Comparison of ENCODE assay signal across 1 cellular context in the genomic region with DNA sequence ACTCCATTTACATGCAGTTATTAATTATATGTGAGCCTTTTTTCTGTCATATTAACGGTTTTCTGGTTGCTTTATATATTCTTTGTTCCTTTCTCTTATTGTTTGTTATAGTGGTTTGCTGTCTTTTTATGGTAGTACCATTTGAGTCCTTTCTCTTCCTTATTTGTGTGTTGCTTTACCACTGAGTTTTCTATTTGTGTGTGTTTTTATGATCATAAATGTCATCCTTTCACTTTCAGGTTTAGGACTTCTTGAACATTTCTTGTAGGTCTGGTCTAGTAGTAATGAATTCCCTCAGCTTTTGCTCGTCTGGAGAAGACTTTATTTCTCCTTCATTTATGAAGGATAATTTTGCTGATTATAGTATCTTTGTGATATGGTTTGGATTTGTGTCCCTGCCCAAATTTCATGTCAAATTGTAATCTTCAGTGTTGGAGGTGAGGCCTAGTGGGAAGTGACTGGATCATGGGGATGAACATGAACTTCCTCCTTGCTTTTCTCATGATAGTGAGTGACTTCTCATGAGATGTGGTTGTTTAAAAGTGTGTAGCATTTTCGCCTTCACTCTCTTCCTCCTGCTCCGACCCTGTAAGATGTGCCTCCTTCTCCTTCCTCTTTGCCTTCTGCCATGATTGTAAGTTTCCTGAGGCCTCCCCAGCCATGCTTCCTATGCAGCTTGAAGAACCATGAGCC.
TF ChIP-seq lines count a peak whose summit lies in the region.

No MANE protein-coding gene starts in this region.

TF ChIP-seq in GM12878, 131 proteins besides CTCF, POLR2A, EP300 and RAD21 (continued from another document):
- TF ChIP-seq, protein P1, sequence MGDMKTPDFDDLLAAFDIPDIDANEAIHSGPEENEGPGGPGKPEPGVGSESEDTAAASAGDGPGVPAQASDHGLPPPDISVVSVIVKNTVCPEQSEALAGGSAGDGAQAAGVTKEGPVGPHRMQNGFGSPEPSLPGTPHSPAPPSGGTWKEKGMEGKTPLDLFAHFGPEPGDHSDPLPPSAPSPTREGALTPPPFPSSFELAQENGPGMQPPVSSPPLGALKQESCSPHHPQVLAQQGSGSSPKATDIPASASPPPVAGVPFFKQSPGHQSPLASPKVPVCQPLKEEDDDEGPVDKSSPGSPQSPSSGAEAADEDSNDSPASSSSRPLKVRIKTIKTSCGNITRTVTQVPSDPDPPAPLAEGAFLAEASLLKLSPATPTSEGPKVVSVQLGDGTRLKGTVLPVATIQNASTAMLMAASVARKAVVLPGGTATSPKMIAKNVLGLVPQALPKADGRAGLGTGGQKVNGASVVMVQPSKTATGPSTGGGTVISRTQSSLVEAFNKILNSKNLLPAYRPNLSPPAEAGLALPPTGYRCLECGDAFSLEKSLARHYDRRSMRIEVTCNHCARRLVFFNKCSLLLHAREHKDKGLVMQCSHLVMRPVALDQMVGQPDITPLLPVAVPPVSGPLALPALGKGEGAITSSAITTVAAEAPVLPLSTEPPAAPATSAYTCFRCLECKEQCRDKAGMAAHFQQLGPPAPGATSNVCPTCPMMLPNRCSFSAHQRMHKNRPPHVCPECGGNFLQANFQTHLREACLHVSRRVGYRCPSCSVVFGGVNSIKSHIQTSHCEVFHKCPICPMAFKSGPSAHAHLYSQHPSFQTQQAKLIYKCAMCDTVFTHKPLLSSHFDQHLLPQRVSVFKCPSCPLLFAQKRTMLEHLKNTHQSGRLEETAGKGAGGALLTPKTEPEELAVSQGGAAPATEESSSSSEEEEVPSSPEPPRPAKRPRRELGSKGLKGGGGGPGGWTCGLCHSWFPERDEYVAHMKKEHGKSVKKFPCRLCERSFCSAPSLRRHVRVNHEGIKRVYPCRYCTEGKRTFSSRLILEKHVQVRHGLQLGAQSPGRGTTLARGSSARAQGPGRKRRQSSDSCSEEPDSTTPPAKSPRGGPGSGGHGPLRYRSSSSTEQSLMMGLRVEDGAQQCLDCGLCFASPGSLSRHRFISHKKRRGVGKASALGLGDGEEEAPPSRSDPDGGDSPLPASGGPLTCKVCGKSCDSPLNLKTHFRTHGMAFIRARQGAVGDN (IDR thresholded peaks at IDR 0.05) = no peak
- TF ChIP-seq ATF7 (IDR thresholded peaks at IDR 0.05; ENCODE audit: low read depth) = peak; percentile 69
- no peak for TF ChIP-seq BACH1 (IDR thresholded peaks at IDR 0.05; ENCODE audit: borderline replicate concordance)
- TF ChIP-seq SREBF1 (IDR thresholded peaks at IDR 0.05; ENCODE audit: low read length) = no peak
- no peak for TF ChIP-seq FOXK2 (IDR thresholded peaks at IDR 0.05)
- no peak for TF ChIP-seq TBL1XR1 (IDR thresholded peaks at IDR 0.05; ENCODE audit: low read depth, low read length)
- peak; percentile 40; the same call in 1 of the 2 replicates for TF ChIP-seq FOXM1 (IDR thresholded peaks at IDR 0.05; ENCODE audit: low read depth, low read length)
- TF ChIP-seq CHD4 (IDR thresholded peaks at IDR 0.05) = no peak
- peak; percentile 74 for TF ChIP-seq NFIC (IDR thresholded peaks at IDR 0.05; ENCODE audit: low read depth, low read length)
- 0 out of 2 replicates have a peak, but pooled peaks have one; percentile 21 for TF ChIP-seq ZBED1 (IDR thresholded peaks at IDR 0.05; ENCODE audit: borderline replicate concordance)
- TF ChIP-seq CEBPB (IDR thresholded peaks at IDR 0.05; ENCODE audit: borderline replicate concordance in 1 of 2, low read depth in 2 of 2, low read length in 2 of 2) = 0 out of 4 replicates have a peak, but pooled peaks of 1 of the 2 experiments have one; percentile 18
- TF ChIP-seq ZNF274 (IDR thresholded peaks at IDR 0.05; ENCODE audit: insufficient read depth, insufficient read length) = no peak
- no peak for TF ChIP-seq POU2F2 (IDR thresholded peaks at IDR 0.05; ENCODE audit: borderline replicate concordance, low read depth, low read length)
- TF ChIP-seq GATAD2B (conservative IDR thresholded peaks at IDR 0.05; ENCODE audit: low read depth) = no peak
- TF ChIP-seq PML (IDR thresholded peaks at IDR 0.05; ENCODE audit: low read length) = 0 out of 2 replicates have a peak, but pooled peaks have one; percentile 22
- TF ChIP-seq EED (IDR thresholded peaks at IDR 0.05; ENCODE audit: low read depth) = peak; percentile 42; the same call in 1 of the 2 replicates
